21 cellular contexts compared by ENCODE assay signal in genomic region chr1:14443164-14443787, GRCh38.
DNase-seq lines count a peak whose midpoint lies in the region; ATAC-seq, FAIRE-seq and TF ChIP-seq lines count a peak whose summit lies in the region.
"Had no signal": no experiment of that assay in that cellular context is flagged by ENCODE, and none has a peak within 500 bp of the region (broad histone marks: within the 10 kb centered on the region; RNA-seq: fewer than 3 reads in every experiment).

No MANE protein-coding gene starts in this region.

- no peaks in the 10 kb centered on the region for H3K27me3 ChIP-seq in IMR-90 (ENCODE audit: control insufficient read depth, insufficient read depth, low read length)
- no peaks in the 10 kb centered on the region for H3K27me3 ChIP-seq in K562 (ENCODE audit: control insufficient read depth in 2 of 2, insufficient read depth in 2 of 2, low read length in 2 of 2)
- H3K27me3 ChIP-seq: pancreas, Peyer's patch, tibial nerve had no signal

- no peaks in the 10 kb centered on the region for H3K79me2 ChIP-seq in K562 (ENCODE audit: control insufficient read depth, insufficient read depth, low read length)

- H2AK9ac ChIP-seq in IMR-90 (replicated peaks; ENCODE audit: low read depth, low read length, poor library complexity) = no peak overlapping the region

- H3K9me3 ChIP-seq in IMR-90 (ENCODE audit: control insufficient read depth, insufficient read depth, low read length) = 0 out of 2 replicates have a peak, but pooled peaks cover 2% of the 10 kb centered on the region
- 0 out of 2 replicates have a peak, but pooled peaks cover 2% of the 10 kb centered on the region for H3K9me3 ChIP-seq in K562 (replicated peaks; ENCODE audit: control insufficient read depth, insufficient read depth, low read depth, low read length)
- H3K9me3 ChIP-seq: pancreas, Peyer's patch, tibial nerve had no signal

- H4K8ac ChIP-seq in IMR-90 (ENCODE audit: low read depth in 2 of 2, low read length in 2 of 2) = no peak overlapping the region

- H3K36me3 Mint-ChIP-seq in mesothelial cell of epicardium = no peaks in the 10 kb centered on the region
- H3K36me3 Mint-ChIP-seq: stimulated activated effector memory CD8-positive, alpha-beta T cell treated with anti-CD3 and anti-CD28 coated beads, Interleukin-12 subunit alpha, Interleukin-12 subunit beta, amount 100 ng/mL, for 72 hours; T-cell had no signal

- TF ChIP-seq POLR2A in IMR-90 (IDR thresholded peaks at IDR 0.05; ENCODE audit: low read depth, low read length) = no peak
- no peak for TF ChIP-seq POLR2A in K562 (conservative IDR thresholded peaks at IDR 0.05)

- peaks cover 18% of the 10 kb centered on the region for H3K27me3 Mint-ChIP-seq in mesothelial cell of epicardium (ENCODE audit: low read depth)

- H3K4ac ChIP-seq in IMR-90 (ENCODE audit: low read depth, low read length) = no peak overlapping the region

- POLR2A ChIA-PET in IMR-90 (lab: Charles Lee; ENCODE audit: unreplicated experiment) (no interaction called here), K562 (lab: Yijun Ruan, JAX) (interaction anchor here (0.6 to 1.2 kb wide), 3 partner anchors 8 to 13 kb away, joined by 3 to 4 read pairs (median 3); no protein-coding TSS in a partner anchor)

- TF ChIP-seq CTCF in IMR-90 (conservative IDR thresholded peaks at IDR 0.05; ENCODE audit: low read depth, low read length) (no peak), K562 (IDR thresholded peaks at IDR 0.05 in 2 of 3, conservative IDR thresholded peaks at IDR 0.05 in 1 of 3; ENCODE audit: insufficient read depth in 2 of 3, low read depth in 1 of 3, low read length in 3 of 3) (no peak), mesothelial cell of epicardium (IDR thresholded peaks at IDR 0.05; ENCODE audit: unreplicated experiment) (no peak), D721Med (IDR thresholded peaks at IDR 0.05; ENCODE audit: insufficient read depth, missing control alignments) (no peak)

- no peak overlapping the region for H3K4me3 ChIP-seq in IMR-90 (ENCODE audit: insufficient read depth, low read depth, low read length)
- H3K4me3 ChIP-seq in K562 = no peak overlapping the region
- H3K4me3 ChIP-seq: pancreas, Peyer's patch, skin epidermis, tibial nerve had no signal

- no peak overlapping the region for H3K56ac ChIP-seq in IMR-90 (ENCODE audit: extremely low read depth, insufficient read depth, low read length)

- H3K14ac ChIP-seq in IMR-90 (replicated peaks; ENCODE audit: low read depth, low read length) = no peak overlapping the region

- no peak overlapping the region for H3K23ac ChIP-seq in IMR-90 (ENCODE audit: low read depth, low read length)

- H3K9me1 ChIP-seq in IMR-90 (ENCODE audit: insufficient read depth, low read length) (no peaks in the 10 kb centered on the region), K562 (ENCODE audit: control insufficient read depth, insufficient read depth, low read length) (no peaks in the 10 kb centered on the region)

- no peak for TF ChIP-seq RAD21 in IMR-90 (IDR thresholded peaks at IDR 0.05; ENCODE audit: low read length)
- TF ChIP-seq RAD21 in K562 (CRISPR knock-in tag; conservative IDR thresholded peaks at IDR 0.05 in 1 of 2, IDR thresholded peaks at IDR 0.05 in 1 of 2) = peak in 1 of 2 experiments; percentile 1; a peak in 1 of 4 replicates

- H2BK15ac ChIP-seq in IMR-90 (ENCODE audit: low read depth, low read length) = no peak overlapping the region

- peaks cover 7% of the 10 kb centered on the region for H3K4me1 ChIP-seq in IMR-90 (ENCODE audit: control insufficient read depth, insufficient read depth, low read length)
- peaks cover 9 to 44% of the 10 kb centered on the region in 2 experiments for H3K4me1 ChIP-seq in K562 (replicated peaks in 1 of 2; ENCODE audit: control insufficient read depth in 2 of 2, insufficient read depth in 2 of 2, low read length in 2 of 2)
- H3K4me1 ChIP-seq: pancreas, Peyer's patch, tibial nerve had no signal

- H3K4me2 ChIP-seq in IMR-90 (ENCODE audit: low read depth, low read length) (no peak overlapping the region), K562 (ENCODE audit: insufficient read depth, low read length) (peak overlapping the region; percentile 17; the same call in 1 of the 2 replicates)

- H3K4me3 Mint-ChIP-seq in mesothelial cell of epicardium = no peak overlapping the region
- H3K4me3 Mint-ChIP-seq: activated CD8-positive, alpha-beta T cell treated with anti-CD3 and anti-CD28 coated beads, Interleukin-2, amount 10 ng/mL, durations not matched to agents 7 days and 5 days; H9; stimulated activated effector memory CD8-positive, alpha-beta T cell treated with anti-CD3 and anti-CD28 coated beads, Interleukin-12 subunit alpha, Interleukin-12 subunit beta, amount 100 ng/mL, for 72 hours; T-cell had no signal

- no peaks in the 10 kb centered on the region for H3K36me3 ChIP-seq in IMR-90 (ENCODE audit: control insufficient read depth, insufficient read depth, low read length)
- H3K36me3 ChIP-seq in K562 (ENCODE audit: control insufficient read depth, insufficient read depth, low read length) = no peaks in the 10 kb centered on the region
- H3K36me3 ChIP-seq: pancreas, Peyer's patch, tibial nerve had no signal

- H2BK20ac ChIP-seq in IMR-90 (ENCODE audit: low read depth, low read length) = no peak overlapping the region

- no peak overlapping the region for H3K9ac ChIP-seq in IMR-90 (ENCODE audit: low read depth, low read length)
- H3K9ac ChIP-seq in K562 (ENCODE audit: insufficient read depth in 1 of 2, low read depth in 2 of 2, low read length in 2 of 2) = no peak overlapping the region

- H4K5ac ChIP-seq in IMR-90 (ENCODE audit: low read depth, low read length) = no peak overlapping the region

- H2BK5ac ChIP-seq in IMR-90 (ENCODE audit: low read depth, low read length, poor library complexity, severe bottlenecking) = no peak overlapping the region

- in situ Hi-C loops in IMR-90 (cut with MboI; ENCODE audit: low sequenced_read_pairs) (no loop called here), K562 (cut with MboI) (no loop called here)

- FAIRE-seq in K562 (lab: Jason Lieb, UNC) (peak; percentile 94), D721Med (lab: Jason Lieb, UNC) (no peak)
- FAIRE-seq: colon, endothelial cell of umbilical vein, GM12892, pancreas had no signal

- CTCF ChIA-PET in IMR-90 (lab: Yijun Ruan, JAX) (no interaction called here), K562 (lab: Yijun Ruan, JAX; ENCODE audit: low intra/inter-chr PET ratio) (interaction anchor here (0.6 kb wide), 1 partner anchor 946 kb away, joined by 3 read pairs; no protein-coding TSS in a partner anchor)

- no TSS peak for BruUV-seq in IMR-90 (replicated peaks; lab: Mats Ljungman, UMichigan)
- BruUV-seq in K562 (replicated peaks; lab: Mats Ljungman, UMichigan) = no TSS peak

- dilution Hi-C loops in IMR-90 (cut with HindIII; ENCODE audit: low sequenced_read_pairs, unreplicated experiment) = no loop called here

- H4K20me1 ChIP-seq in IMR-90 (ENCODE audit: insufficient read depth, low read length) (no peaks in the 10 kb centered on the region), K562 (replicated peaks; ENCODE audit: control insufficient read depth, insufficient read depth, low read length) (0 out of 2 replicates have a peak, but pooled peaks cover 4% of the 10 kb centered on the region)

- DNase-seq in EH (ENCODE audit: low read depth) (peak; percentile 21), IMR-90 (peak; percentile 48), K562 (ENCODE audit: extremely low read depth in 1 of 4, low spot score in 3 of 4) (peak; percentile 85 to 95 (median 88)), mesothelial cell of epicardium (ENCODE audit: low spot score in 2 of 2, unreplicated experiment in 2 of 2) (peak in 1 of 2 experiments; percentile 51), NCI-H446 treated with DMSO at 0.1 percent for 48 hours (lab: John Stamatoyannopoulos, UW) (no peak), NOMO-1 treated with DMSO at 0.1 percent for 48 hours (lab: John Stamatoyannopoulos, UW; ENCODE audit: unreplicated experiment) (no peak), D721Med (ENCODE audit: insufficient read length, low spot score) (no peak)
- no peak for DNase-seq in stimulated activated CD4-positive, alpha-beta T cell treated with anti-CD3 and anti-CD28 coated beads, Interleukin-4, amount 100 ng/mL, for 4 hours
- DNase-seq: activated CD8-positive, alpha-beta T cell treated with anti-CD3 and anti-CD28 coated beads, Interleukin-2, amount 10 ng/mL, durations not matched to agents 7 days and 5 days; NCI-H1417 treated with DMSO at 0.1 percent for 48 hours; NCI-H69; pancreas; Peyer's patch; T-cell had no signal

- no peaks in the 10 kb centered on the region for H3K9me3 Mint-ChIP-seq in mesothelial cell of epicardium
- H3K9me3 Mint-ChIP-seq: H9; stimulated activated effector memory CD8-positive, alpha-beta T cell treated with anti-CD3 and anti-CD28 coated beads, Interleukin-12 subunit alpha, Interleukin-12 subunit beta, amount 100 ng/mL, for 72 hours; T-cell had no signal

- intact Hi-C loops in IMR-90 (cut with micrococcal nuclease) (loop anchor here (5.0 kb wide), 1 partner anchor 44 kb away; no protein-coding TSS in a partner anchor), K562 (cut with micrococcal nuclease) (no loop called here)

- peak; percentile 86 for TF ChIP-seq EP300 in K562 (IDR thresholded peaks at IDR 0.05; ENCODE audit: low read length)

- H3K4me1 Mint-ChIP-seq in mesothelial cell of epicardium = peaks cover 21% of the 10 kb centered on the region
- H3K4me1 Mint-ChIP-seq: stimulated activated effector memory CD8-positive, alpha-beta T cell treated with anti-CD3 and anti-CD28 coated beads, Interleukin-12 subunit alpha, Interleukin-12 subunit beta, amount 100 ng/mL, for 72 hours; T-cell had no signal

- H3K27ac ChIP-seq in IMR-90 (ENCODE audit: insufficient read depth, low read length) (no peak overlapping the region), K562 (ENCODE audit: extremely low read depth, low read depth, low read length) (no peak overlapping the region; the same call in 2 of the 3 replicates)
- H3K27ac ChIP-seq: pancreas, Peyer's patch, tibial nerve had no signal

- no peak overlapping the region for H4K91ac ChIP-seq in IMR-90 (ENCODE audit: insufficient read depth, low read depth, low read length)

- no peak overlapping the region for H2AFZ ChIP-seq in IMR-90 (replicated peaks; ENCODE audit: low read length, poor library complexity)
- H2AFZ ChIP-seq in K562 (ENCODE audit: low read depth, low read length) = no peak overlapping the region

- no peak overlapping the region for H2AK5ac ChIP-seq in IMR-90 (ENCODE audit: low read depth, low read length)

- no peak overlapping the region for H2BK120ac ChIP-seq in IMR-90 (ENCODE audit: low read depth, low read length)

- peak overlapping the region; percentile 74 for H3K27ac Mint-ChIP-seq in mesothelial cell of epicardium
- H3K27ac Mint-ChIP-seq: activated CD8-positive, alpha-beta T cell treated with anti-CD3 and anti-CD28 coated beads, Interleukin-2, amount 10 ng/mL, durations not matched to agents 7 days and 5 days; H9; stimulated activated effector memory CD8-positive, alpha-beta T cell treated with anti-CD3 and anti-CD28 coated beads, Interleukin-12 subunit alpha, Interleukin-12 subunit beta, amount 100 ng/mL, for 72 hours; T-cell had no signal

- ATAC-seq in IMR-90 (ENCODE audit: low read depth) (peak; percentile 54), K562 (peak; percentile 89)
- ATAC-seq: activated CD8-positive, alpha-beta T cell treated with anti-CD3 and anti-CD28 coated beads, Interleukin-2, amount 10 ng/mL, durations not matched to agents 7 days and 5 days; pancreas; stimulated activated effector memory CD8-positive, alpha-beta T cell treated with anti-CD3 and anti-CD28 coated beads, Interleukin-12 subunit alpha, Interleukin-12 subunit beta, amount 100 ng/mL, for 72 hours; T-cell had no signal

- no CpG with 5 or more reads among the region's 4 CpGs for WGBS in IMR-90 (ENCODE audit: extremely low coverage in 2 of 2, insufficient read length in 1 of 2), 2 experiments
- WGBS in K562 (ENCODE audit: insufficient coverage, low coverage, missing lambda C conversion rate) = 0% methylated on average over 4 of the region's 4 CpGs

- no peak overlapping the region for H3K18ac ChIP-seq in IMR-90 (ENCODE audit: low read depth, low read length)

- H3K79me1 ChIP-seq in IMR-90 (ENCODE audit: low read depth in 1 of 2, low read length in 2 of 2) = no peaks in the 10 kb centered on the region

Comparison
In these comparisons a context has a peak if more than half of its experiments do, and no peak if none do; other contexts are left out.
1. DNase-seq: peak in EH (single experiment), IMR-90 (single experiment) and K562 (4 of 4); none in NCI-H446 treated with DMSO at 0.1 percent for 48 hours (single experiment), NOMO-1 treated with DMSO at 0.1 percent for 48 hours (single experiment), D721Med (single experiment) and stimulated activated CD4-positive, alpha-beta T cell treated with anti-CD3 and anti-CD28 coated beads, Interleukin-4, amount 100 ng/mL, for 4 hours (0 of 2).